Comparison of ENCODE assay signal across 15 cellular contexts in genomic region chr2:101790856-101791255, GRCh38.
A peak's percentile ranks its signal among the peaks of the same experiment; 100 is the strongest.
DNase-seq lines count a peak whose midpoint lies in the region; ATAC-seq and TF ChIP-seq lines count a peak whose summit lies in the region.
"Had no signal": no experiment of that assay in that cellular context is flagged by ENCODE, and none has a peak within 500 bp of the region (broad histone marks: within the 10 kb centered on the region; RNA-seq: fewer than 3 reads in every experiment).

No MANE protein-coding gene starts in this region.

- H3K36me3 ChIP-seq in esophagus squamous epithelium (peaks cover 0 to 16% (median 0%) of the 10 kb centered on the region in 3 donors), muscle layer of colon (ENCODE audit: insufficient read depth, low read length) (no peaks in the 10 kb centered on the region), vagina (no peaks in the 10 kb centered on the region)
- H3K36me3 ChIP-seq: HAP-1, ovary, upper lobe of right lung had no signal

- no peaks in the 10 kb centered on the region for H3K9me3 Mint-ChIP-seq in activated naive CD8-positive, alpha-beta T cell (ENCODE audit: low read depth)
- H3K9me3 Mint-ChIP-seq in activated naive CD8-positive, alpha-beta T cell treated with anti-CD3 and anti-CD28 coated beads for 36 hours, result no peaks in the 10 kb centered on the region

- no peaks in the 10 kb centered on the region for H3K9me3 ChIP-seq in esophagus squamous epithelium
- no peaks in the 10 kb centered on the region for H3K9me3 ChIP-seq in muscle layer of colon (ENCODE audit: low read length)
- H3K9me3 ChIP-seq in vagina, result no peaks in the 10 kb centered on the region
- H3K9me3 ChIP-seq: HAP-1, ovary, upper lobe of right lung had no signal

- H3K4me1 ChIP-seq in esophagus squamous epithelium (peaks cover 0 to 54% (median 3%) of the 10 kb centered on the region in 3 donors), muscle layer of colon (ENCODE audit: insufficient read depth, low read length) (peaks cover 37% of the 10 kb centered on the region), vagina (peaks cover 68% of the 10 kb centered on the region), foreskin keratinocyte (peaks cover 14% of the 10 kb centered on the region)

- peak overlapping the region; percentile 1 for H3K27ac Mint-ChIP-seq in activated naive CD8-positive, alpha-beta T cell
- no peak overlapping the region for H3K27ac Mint-ChIP-seq in activated naive CD8-positive, alpha-beta T cell treated with anti-CD3 and anti-CD28 coated beads for 36 hours

- peaks cover 13% of the 10 kb centered on the region for H3K36me3 Mint-ChIP-seq in activated naive CD8-positive, alpha-beta T cell
- H3K36me3 Mint-ChIP-seq in activated naive CD8-positive, alpha-beta T cell treated with anti-CD3 and anti-CD28 coated beads for 36 hours, result peaks cover 19% of the 10 kb centered on the region

- H3K27me3 Mint-ChIP-seq in activated naive CD8-positive, alpha-beta T cell, result no peaks in the 10 kb centered on the region
- no peaks in the 10 kb centered on the region for H3K27me3 Mint-ChIP-seq in activated naive CD8-positive, alpha-beta T cell treated with anti-CD3 and anti-CD28 coated beads for 36 hours

- no peak overlapping the region for H3K9ac ChIP-seq in muscle layer of colon (ENCODE audit: low read length)

- intact Hi-C loops in esophagus squamous epithelium (cut with DNase I), result no loop called here
- intact Hi-C loops in vagina (cut with DNase I), result no loop called here

- H3K27ac ChIP-seq in esophagus squamous epithelium (peak overlapping the region in 3 of 4 donors; percentile 39 to 64 (median 40)), muscle layer of colon (ENCODE audit: low read depth, low read length) (peak overlapping the region; percentile 56), vagina (peak overlapping the region; percentile 71), foreskin keratinocyte (no peak overlapping the region)
- H3K27ac ChIP-seq: upper lobe of right lung had no signal

- H3K4me1 Mint-ChIP-seq in activated naive CD8-positive, alpha-beta T cell (ENCODE audit: low read depth), result peaks cover 77% of the 10 kb centered on the region
- peaks cover 63% of the 10 kb centered on the region for H3K4me1 Mint-ChIP-seq in activated naive CD8-positive, alpha-beta T cell treated with anti-CD3 and anti-CD28 coated beads for 36 hours

- H3K4me3 Mint-ChIP-seq in activated naive CD8-positive, alpha-beta T cell, result no peak overlapping the region
- H3K4me3 Mint-ChIP-seq in activated naive CD8-positive, alpha-beta T cell treated with anti-CD3 and anti-CD28 coated beads for 36 hours, result no peak overlapping the region

- DNase-seq in activated naive CD8-positive, alpha-beta T cell treated with anti-CD3 and anti-CD28 coated beads for 36 hours, result no peak
- DNase-seq in esophagus squamous epithelium (lab: John Stamatoyannopoulos, UW), result no peak
- DNase-seq in vagina (ENCODE audit: extremely low spot score in 2 of 2), result no peak
- DNase-seq in NCI-H2196 treated with DMSO at 0.1 percent for 48 hours (lab: John Stamatoyannopoulos, UW; ENCODE audit: unreplicated experiment), result no peak
- DNase-seq in foreskin keratinocyte, result no peak
- DNase-seq: activated gamma-delta T cell treated with Interleukin-2 at 50 U/mL for 16 hours; effector CD8-positive, alpha-beta T cell; KBM-7; upper lobe of right lung had no signal

- H3K4me3 ChIP-seq in esophagus squamous epithelium, result no peak overlapping the region
- no peak overlapping the region for H3K4me3 ChIP-seq in muscle layer of colon (ENCODE audit: low read depth in 1 of 2, low read length in 2 of 2)
- H3K4me3 ChIP-seq in vagina, result no peak overlapping the region
- H3K4me3 ChIP-seq: HAP-1, ovary, upper lobe of right lung had no signal

- ATAC-seq in GM21515 (IDR thresholded peaks at IDR 0.05; ENCODE audit: unreplicated experiment) (no peak), foreskin keratinocyte (no peak)
- ATAC-seq: activated CD4-positive, CD25-positive, alpha-beta regulatory T cell treated with anti-CD3 and anti-CD28 coated beads, Interleukin-2, amount 50 U/mL, for 24 hours; upper lobe of right lung had no signal

- H3K27me3 ChIP-seq in esophagus squamous epithelium, result no peaks in the 10 kb centered on the region
- H3K27me3 ChIP-seq in muscle layer of colon (ENCODE audit: control insufficient read depth in 1 of 2, insufficient read depth in 2 of 2, low read length in 2 of 2), result no peaks in the 10 kb centered on the region
- no peaks in the 10 kb centered on the region for H3K27me3 ChIP-seq in vagina
- no peaks in the 10 kb centered on the region for H3K27me3 ChIP-seq in foreskin keratinocyte
- H3K27me3 ChIP-seq: ovary, upper lobe of right lung had no signal

- TF ChIP-seq POLR2A in esophagus squamous epithelium (IDR thresholded peaks at IDR 0.05) (no peak), vagina (IDR thresholded peaks at IDR 0.05) (no peak)

- TF ChIP-seq CTCF in esophagus squamous epithelium (IDR thresholded peaks at IDR 0.05), result no peak
- no peak for TF ChIP-seq CTCF in vagina (IDR thresholded peaks at IDR 0.05)
- TF ChIP-seq CTCF in foreskin keratinocyte (conservative IDR thresholded peaks at IDR 0.05), result no peak

- WGBS in esophagus squamous epithelium, 2 donors, result 47 to 76% methylated on average over 4 of the region's 4 CpGs
